In the genomic region with DNA sequence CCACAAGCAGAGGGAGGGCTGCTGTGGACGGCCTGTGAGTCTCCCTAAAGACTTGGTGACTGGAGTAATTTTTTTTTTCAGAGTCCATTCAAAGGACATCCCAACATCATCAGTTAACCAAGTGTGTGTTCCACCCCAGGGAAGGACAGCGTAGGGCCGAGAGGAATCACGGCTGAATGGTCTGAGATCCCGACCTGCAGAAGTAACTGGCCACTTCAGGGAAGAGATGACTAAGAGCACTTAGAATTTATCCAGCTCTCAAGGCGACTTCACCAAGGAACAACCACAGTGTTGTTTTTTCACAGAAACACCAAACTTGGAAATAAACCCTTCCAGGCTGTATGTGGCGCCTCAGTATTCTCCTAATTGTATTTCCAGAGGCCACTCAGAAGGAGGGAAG, we compare ENCODE assay signal across 14 cellular contexts.
DNase-seq lines count a peak whose midpoint lies in the region; TF ChIP-seq lines count a peak whose summit lies in the region.
"Had no signal": no experiment of that assay in that cellular context is flagged by ENCODE, and none has a peak within 500 bp of the region (broad histone marks: within the 10 kb centered on the region; RNA-seq: fewer than 3 reads in every experiment).

No MANE protein-coding gene starts in this region.

- no peak overlapping the region for H3K27ac Mint-ChIP-seq in immature natural killer cell
- H3K27ac Mint-ChIP-seq: CD4-positive, alpha-beta T cell had no signal

- peaks cover 0 to 3% (median 0%) of the 10 kb centered on the region in 6 donors for H3K9me3 Mint-ChIP-seq in immature natural killer cell
- H3K9me3 Mint-ChIP-seq: CD4-positive, alpha-beta T cell had no signal

- H3K27me3 ChIP-seq in thyroid gland, result no peaks in the 10 kb centered on the region
- H3K27me3 ChIP-seq: BLaER1 treated with 17β-estradiol and CSF1 and Interleukin-3, amounts not matched to agents 10 nM and 100 nM had no signal

- TF ChIP-seq CTCF in thyroid gland (IDR thresholded peaks at IDR 0.05), result no peak

- no peaks in the 10 kb centered on the region for H3K36me3 ChIP-seq in thyroid gland
- H3K36me3 ChIP-seq: BLaER1 treated with 17β-estradiol and CSF1 and Interleukin-3, amounts not matched to agents 10 nM and 100 nM had no signal

- H3K27me3 Mint-ChIP-seq in immature natural killer cell (ENCODE audit: low read depth in 3 of 3), result peaks cover 0 to 3% (median 2%) of the 10 kb centered on the region in 3 donors

- no peaks in the 10 kb centered on the region for H3K4me1 Mint-ChIP-seq in immature natural killer cell

- H3K4me3 ChIP-seq in thyroid gland (replicated peaks in 1 of 3), result no peak overlapping the region
- H3K4me3 ChIP-seq: BLaER1 treated with 17β-estradiol and CSF1 and Interleukin-3, amounts not matched to agents 10 nM and 100 nM; GM12878; GM23248 had no signal

- H3K36me3 Mint-ChIP-seq in immature natural killer cell, result no peaks in the 10 kb centered on the region

- peaks cover 8 to 49% of the 10 kb centered on the region in 2 donors for H3K4me1 ChIP-seq in thyroid gland

- WGBS in thyroid gland, 2 donors, result 40 to 47% methylated on average over 7 of the region's 7 CpGs

- H3K27ac ChIP-seq in thyroid gland, result peak overlapping the region in 1 of 3 donors; percentile 89
- H3K27ac ChIP-seq: BLaER1 treated with 17β-estradiol and CSF1 and Interleukin-3, amounts not matched to agents 10 nM and 100 nM; GM23248 had no signal

- no peak overlapping the region for H3K4me3 Mint-ChIP-seq in immature natural killer cell
- H3K4me3 Mint-ChIP-seq: CD4-positive, alpha-beta T cell had no signal

- no peaks in the 10 kb centered on the region for H3K9me3 ChIP-seq in thyroid gland

- DNase-seq in HK-2 (ENCODE audit: unreplicated experiment), result peak; percentile 17
- DNase-seq in astrocyte of the hippocampus (ENCODE audit: low read depth, low spot score), result peak; percentile 9
- DNase-seq in kidney tubule cell (ENCODE audit: low spot score), result peak; percentile 48
- DNase-seq in thyroid gland, result peak; percentile 62
- no peak for DNase-seq in C1 segment of cervical spinal cord (lab: John Stamatoyannopoulos, UW)
- DNase-seq in NCI-H526 treated with DMSO at 0.1 percent for 48 hours (lab: John Stamatoyannopoulos, UW), result no peak
- DNase-seq in immature natural killer cell, result no peak
- DNase-seq: 8988T; Calu3; CD4-positive, alpha-beta T cell; DMS 273 treated with DMSO at 0.1 percent for 48 hours; GM23248 had no signal

- no peak for TF ChIP-seq POLR2A in thyroid gland (IDR thresholded peaks at IDR 0.05)

- intact Hi-C loops in thyroid gland (cut with DNase I), result no loop called here

Comparison
In these comparisons a context has a peak if more than half of its experiments do, and no peak if none do; other contexts are left out.
1. DNase-seq: peak in HK-2 (single experiment), astrocyte of the hippocampus (single experiment), kidney tubule cell (single experiment) and thyroid gland (2 of 2); none in C1 segment of cervical spinal cord (0 of 14), NCI-H526 treated with DMSO at 0.1 percent for 48 hours (single experiment) and immature natural killer cell (0 of 3).